ENCODE assay signal across 15 cellular contexts in the genomic region with DNA sequence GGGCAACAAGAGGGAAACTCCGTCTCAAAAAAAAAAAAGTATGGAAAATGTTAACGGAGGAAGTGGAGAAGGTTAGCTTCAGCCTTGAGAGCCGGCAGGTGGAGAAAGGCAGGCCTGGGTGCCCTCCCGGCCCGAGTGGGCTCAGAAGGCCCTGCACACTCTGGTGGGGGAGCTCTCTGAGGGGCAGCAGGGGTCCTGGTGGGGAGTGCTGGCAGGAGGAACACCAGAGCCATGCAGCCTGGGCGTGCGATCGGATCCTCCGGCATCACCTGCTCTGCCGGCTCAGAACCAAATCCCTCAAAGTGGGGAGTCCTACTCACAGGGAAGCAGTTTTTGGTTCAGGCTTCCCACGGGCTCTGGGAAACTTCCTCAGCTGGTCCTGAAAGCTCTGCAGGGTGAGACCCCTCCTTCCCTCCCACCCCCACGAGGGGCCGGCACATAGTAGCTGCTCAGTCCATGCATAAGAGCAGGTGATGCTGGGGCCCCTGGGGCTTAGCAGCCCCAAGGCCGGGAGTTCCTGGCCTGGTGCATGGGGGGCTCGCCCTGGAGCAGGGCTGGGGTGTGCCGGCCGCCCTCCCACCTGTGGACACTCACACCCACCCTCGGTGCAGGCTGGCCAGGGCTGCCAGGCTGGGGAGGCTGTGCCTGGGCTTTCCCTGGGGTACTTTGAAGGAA. TPM values are rescaled to one million over a fixed set of nuclear protein-coding genes. Genes with fewer than 3 reads are reported as not detected.
DNase-seq lines count a peak whose midpoint lies in the region; ATAC-seq and TF ChIP-seq lines count a peak whose summit lies in the region.
"Had no signal": no experiment of that assay in that cellular context is flagged by ENCODE, and none has a peak within 500 bp of the region (broad histone marks: within the 10 kb centered on the region; RNA-seq: fewer than 3 reads in every experiment).

No MANE protein-coding gene starts in this region.

- H3K27ac ChIP-seq in H9 (ENCODE audit: insufficient read length, low read depth, low read length), result no peak overlapping the region
- H3K27ac ChIP-seq in angular gyrus (ENCODE audit: low read depth, low read length), result peak overlapping the region; percentile 48
- peak overlapping the region; percentile 19 to 69 for H3K27ac ChIP-seq in liver (ENCODE audit: low read depth in 1 of 2, low read length in 2 of 2)
- peak overlapping the region in 4 of 5 donors; percentile 81 to 92 (median 84) for H3K27ac ChIP-seq in stomach

- no peak overlapping the region for H4K8ac ChIP-seq in H9 (replicated peaks; ENCODE audit: insufficient read length, low read depth, low read length)

- peaks cover 3% of the 10 kb centered on the region for H3K23me2 ChIP-seq in H9 (ENCODE audit: insufficient read length, low read depth, low read length, poor library complexity, severe bottlenecking)

- TF ChIP-seq CTCF in H9 (conservative IDR thresholded peaks at IDR 0.05) (no peak), liver (IDR thresholded peaks at IDR 0.05; ENCODE audit: low read depth, low read length, missing input control) (no peak), stomach (IDR thresholded peaks at IDR 0.05) (no peak)

- no peak overlapping the region for H2BK12ac ChIP-seq in H9 (ENCODE audit: insufficient read length, low read depth, low read length)

- H3K79me1 ChIP-seq in H9 (ENCODE audit: insufficient read depth, low read depth, low read length, poor library complexity, severe bottlenecking), result no peaks in the 10 kb centered on the region

- no peak overlapping the region for H3K4me2 ChIP-seq in H9 (ENCODE audit: insufficient read depth, insufficient read length, low read length)

- no peaks in the 10 kb centered on the region for H3K79me2 ChIP-seq in H9 (ENCODE audit: insufficient read depth, low read length)

- no peak for TF ChIP-seq RAD21 in liver (IDR thresholded peaks at IDR 0.05)

- no peak overlapping the region for H3T11ph ChIP-seq in H9 (ENCODE audit: low read length)

- DNase-seq in H9 (no peak), stomach (no peak), NCI-H774 (lab: John Stamatoyannopoulos, UW) (no peak)
- DNase-seq: activated CD4-positive, alpha-beta T cell treated with anti-CD3 and anti-CD28 coated beads, Interleukin-2, amount 50 U/mL, for 48 hours; activated naive CD4-positive, alpha-beta T cell treated with anti-CD3 and anti-CD28 coated beads for 36 hours; CD4-positive, CD25-positive, alpha-beta regulatory T cell; cortex of kidney; GDM1; NCI-H2107; stimulated activated naive B cell treated with anti-CD40 and anti-IgM and Interleukin-4, amounts not matched to agents 10 μg/mL and 1 μg/mL and 100 μg/mL, for 72 hours; T-helper 1 cell had no signal

- H3K4me3 ChIP-seq in liver (ENCODE audit: low read depth in 1 of 3, low read length in 3 of 3) (peak overlapping the region; percentile 14 to 91 (median 78)), stomach (peak overlapping the region; percentile 65 to 83 (median 74))

- H3K18ac ChIP-seq in H9 (ENCODE audit: insufficient read length, low read depth, low read length), result no peak overlapping the region

- no peak overlapping the region for H2BK15ac ChIP-seq in H9 (ENCODE audit: low read depth, low read length)

- no peaks in the 10 kb centered on the region for H3K4me1 ChIP-seq in H9 (ENCODE audit: insufficient read depth, low read length)
- peaks cover 15 to 44% (median 28%) of the 10 kb centered on the region in 4 donors for H3K4me1 ChIP-seq in liver (ENCODE audit: control insufficient read depth in 4 of 4, insufficient read depth in 4 of 4, low read length in 3 of 4)
- H3K4me1 ChIP-seq in stomach, result peaks cover 22 to 37% (median 35%) of the 10 kb centered on the region in 4 donors

- H3K14ac ChIP-seq in H9 (ENCODE audit: insufficient read depth, low read length), result no peak overlapping the region

- no peak overlapping the region for H3K9ac ChIP-seq in H9 (ENCODE audit: extremely low read depth, insufficient read length, low read length)
- peak overlapping the region; percentile 47 to 62 for H3K9ac ChIP-seq in liver (ENCODE audit: low read depth in 1 of 2, low read length in 2 of 2)

- no peak overlapping the region for H3K56ac ChIP-seq in H9 (ENCODE audit: insufficient read length, low read depth, low read length)

- H2BK120ac ChIP-seq in H9 (ENCODE audit: low read depth, low read length, poor library complexity, severe bottlenecking), result no peak overlapping the region

- WGBS in H9 (ENCODE audit: extremely low coverage, insufficient read length, low lambda C conversion rate), result no CpG with 5 or more reads among the region's 18 CpGs
- WGBS in liver, result 54% methylated on average over 18 of the region's 18 CpGs
- 67 to 78% (median 77%) methylated on average over 11 to 18 of the region's 18 CpGs for WGBS in stomach, 5 donors

- no peak overlapping the region for H2BK20ac ChIP-seq in H9 (ENCODE audit: low read depth, low read length, poor library complexity, severe bottlenecking)

- no peak overlapping the region for H2AFZ ChIP-seq in H9 (ENCODE audit: low read length)

- intact Hi-C loops in stomach (cut with DNase I; ENCODE audit: low total_unique reads), result no loop called here

- peaks cover 17 to 18% of the 10 kb centered on the region in 2 experiments for H3K9me3 Mint-ChIP-seq in H9

- H3K4me1 Mint-ChIP-seq in H9, result peaks cover 0 to 6% of the 10 kb centered on the region in 2 experiments; a peak in 2 of 4 replicates

- no peak overlapping the region for H4K5ac ChIP-seq in H9 (ENCODE audit: insufficient read length, low read depth, low read length)

- H3K36me3 ChIP-seq in liver (ENCODE audit: control insufficient read depth in 4 of 4, insufficient read depth in 3 of 4, low read depth in 1 of 4, low read length in 3 of 4) (peaks cover 0 to 18% (median 17%) of the 10 kb centered on the region in 4 donors), stomach (peaks cover 11 to 53% (median 32%) of the 10 kb centered on the region in 4 donors)

- H2BK5ac ChIP-seq in H9 (ENCODE audit: insufficient read length, low read length), result no peak overlapping the region

- H3K27me3 ChIP-seq in H9 (ENCODE audit: insufficient read depth, low read length), result no peaks in the 10 kb centered on the region
- no peaks in the 10 kb centered on the region for H3K27me3 ChIP-seq in liver (ENCODE audit: control insufficient read depth in 4 of 4, insufficient read depth in 4 of 4, low read length in 3 of 4)
- no peaks in the 10 kb centered on the region for H3K27me3 ChIP-seq in stomach

- H4K20me1 ChIP-seq in H9 (ENCODE audit: control insufficient read depth, insufficient read depth, insufficient read length), result no peaks in the 10 kb centered on the region

- TF ChIP-seq EP300 in stomach (IDR thresholded peaks at IDR 0.05), result no peak

- no peak overlapping the region for H2AK5ac ChIP-seq in H9 (ENCODE audit: insufficient read length, low read length)

- ATAC-seq in HG03095 (IDR thresholded peaks at IDR 0.05; ENCODE audit: unreplicated experiment), result no peak
- no peak for ATAC-seq in HG03025 (IDR thresholded peaks at IDR 0.05; ENCODE audit: low FRiP score, unreplicated experiment)

- H3K27ac Mint-ChIP-seq in H9, result no peak overlapping the region; a peak in 1 of 7 replicates
- H3K27ac Mint-ChIP-seq: activated naive CD4-positive, alpha-beta T cell treated with anti-CD3 and anti-CD28 coated beads for 36 hours; CD4-positive, CD25-positive, alpha-beta regulatory T cell; stimulated activated naive B cell treated with anti-CD40 and anti-IgM and Interleukin-4, amounts not matched to agents 10 μg/mL and 1 μg/mL and 100 μg/mL, for 72 hours had no signal

- H3K4me3 Mint-ChIP-seq in H9, result peak overlapping the region; percentile 66 to 79; a peak in 4 of 5 replicates

- H3K9me3 ChIP-seq in H9 (ENCODE audit: control insufficient read depth, low read depth, low read length) (no peaks in the 10 kb centered on the region), liver (ENCODE audit: control insufficient read depth in 4 of 4, low read length in 3 of 4) (peaks cover 0 to 4% (median under 1%) of the 10 kb centered on the region in 4 donors), stomach (peaks cover 0 to 20% (median 4%) of the 10 kb centered on the region in 4 donors)

- H3K4ac ChIP-seq in H9 (ENCODE audit: low read depth, low read length), result no peak overlapping the region

- H3K27me3 Mint-ChIP-seq in H9 (ENCODE audit: low read depth), result peaks cover 3% of the 10 kb centered on the region; the same call in 1 of the 2 replicates
- H3K27me3 Mint-ChIP-seq: CD4-positive, CD25-positive, alpha-beta regulatory T cell had no signal

- H3K36me3 Mint-ChIP-seq in H9 (ENCODE audit: insufficient read depth in 1 of 3, low read depth in 3 of 3), result peaks cover 33 to 47% (median 40%) of the 10 kb centered on the region in 3 experiments

- TF ChIP-seq POLR2A in stomach (IDR thresholded peaks at IDR 0.05), result no peak

- no peak overlapping the region for H3K23ac ChIP-seq in H9 (ENCODE audit: insufficient read length, low read depth, low read length)

- H4K91ac ChIP-seq in H9 (ENCODE audit: insufficient read length, low read depth, low read length), result no peak overlapping the region

TF ChIP-seq in liver, 16 proteins besides CTCF, POLR2A, EP300 and RAD21 (continues in another document):
- no peak for TF ChIP-seq FOXA1 (IDR thresholded peaks at IDR 0.05)
- no peak for TF ChIP-seq HNF4G (IDR thresholded peaks at IDR 0.05)
- TF ChIP-seq FOXA2 (IDR thresholded peaks at IDR 0.05), result no peak
- TF ChIP-seq, protein P1, sequence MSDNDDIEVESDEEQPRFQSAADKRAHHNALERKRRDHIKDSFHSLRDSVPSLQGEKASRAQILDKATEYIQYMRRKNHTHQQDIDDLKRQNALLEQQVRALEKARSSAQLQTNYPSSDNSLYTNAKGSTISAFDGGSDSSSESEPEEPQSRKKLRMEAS (IDR thresholded peaks at IDR 0.05), result no peak
- TF ChIP-seq GABPA (IDR thresholded peaks at IDR 0.05 in 1 of 2, conservative IDR thresholded peaks at IDR 0.05 in 1 of 2), result no peak
- no peak for TF ChIP-seq JUND (IDR thresholded peaks at IDR 0.05)

RNA-seq across cellular contexts. Expression of a gene that starts 1.2 kb away (rescaled TPM):
- 23.6 and 28.3 TPM in 2 replicates for total RNA-seq in H9 (2021)
- total RNA-seq in liver, result 10 to 100 TPM; 18.4 to 21.5 TPM
- polyA plus RNA-seq in liver, result 10 to 100 TPM; 24.4 to 28.7 TPM
- 10 to 100 TPM; 13.6 to 59.5 (median 16.5) TPM for total RNA-seq in stomach
- 10 to 100 TPM; 13.0 to 18.5 (median 16.4) TPM for polyA plus RNA-seq in stomach

RNA-seq across cellular contexts. Expression of a gene that starts 15.2 kb away (rescaled TPM):
- total RNA-seq in H9 (2021) (123 and 129 TPM in 2 replicates), liver (10 to 100 TPM; 29.8 to 34.6 TPM), stomach (100 to 1,000 TPM in 3 of 5 donors, 10 to 100 TPM in 2; 51.2 to 155 (median 104) TPM)
- polyA plus RNA-seq in liver (10 to 100 TPM; 31.5 to 42.2 TPM), stomach (100 to 1,000 TPM in 1 of 3 donors, 10 to 100 TPM in 2; 69.3 to 110 (median 75.3) TPM)

RNA-seq across cellular contexts. Expression of a gene that starts 20.1 kb away (rescaled TPM):
- total RNA-seq in H9 (2021) (31.9 and 32.9 TPM in 2 replicates), liver (10 to 100 TPM; 10.1 to 15.5 TPM), stomach (10 to 100 TPM in 4 of 5 donors, 1 to 10 TPM in 1; 1.2 to 50.7 (median 17.5) TPM)
- polyA plus RNA-seq in liver (10 to 100 TPM; 10.9 to 11.2 TPM), stomach (10 to 100 TPM; 20.0 to 28.2 (median 26.9) TPM)

RNA-seq across cellular contexts. Expression of a gene that starts 38.1 kb away (rescaled TPM):
- total RNA-seq in H9 (2021) (3.5 and 5.1 TPM in 2 replicates), liver (1 to 10 TPM; 2.9 to 9.6 TPM), stomach (100 to 1,000 TPM in 2 of 5 donors, 10 to 100 TPM in 2, 1 to 10 TPM in 1; 7.6 to 133 (median 36.4) TPM)
- polyA plus RNA-seq in liver (10 to 100 TPM; 11.4 to 12.1 TPM), stomach (10 to 100 TPM; 13.5 to 25.7 (median 17.7) TPM)
